In genomic region chr4:28479666-28480065, GRCh38 we compare ENCODE assay signal across 1 cellular context.
TF ChIP-seq lines count a peak whose summit lies in the region.

No MANE protein-coding gene starts in this region.

TF ChIP-seq in H1, 55 proteins besides CTCF, POLR2A, EP300 and RAD21:
- no peak for TF ChIP-seq CTBP2 (IDR thresholded peaks at IDR 0.05; ENCODE audit: borderline replicate concordance, insufficient read depth, insufficient read length, low read length)
- TF ChIP-seq TAF1 (IDR thresholded peaks at IDR 0.05; ENCODE audit: low read depth, low read length): no peak
- TF ChIP-seq TCF12 (IDR thresholded peaks at IDR 0.05; ENCODE audit: low read depth, low read length): no peak
- TF ChIP-seq CBX5 (IDR thresholded peaks at IDR 0.05; ENCODE audit: low read depth, low read length): no peak
- no peak for TF ChIP-seq KDM4A (IDR thresholded peaks at IDR 0.05; ENCODE audit: low read depth, low read length, severe bottlenecking)
- TF ChIP-seq SAP30 (IDR thresholded peaks at IDR 0.05; ENCODE audit: insufficient read depth, insufficient replicate concordance, low read length): no peak
- TF ChIP-seq KDM1A (IDR thresholded peaks at IDR 0.05; ENCODE audit: borderline replicate concordance, low read length): no peak
- TF ChIP-seq CBX8 (IDR thresholded peaks at IDR 0.05; ENCODE audit: borderline replicate concordance, low read depth, low read length): no peak
